In the genomic region with DNA sequence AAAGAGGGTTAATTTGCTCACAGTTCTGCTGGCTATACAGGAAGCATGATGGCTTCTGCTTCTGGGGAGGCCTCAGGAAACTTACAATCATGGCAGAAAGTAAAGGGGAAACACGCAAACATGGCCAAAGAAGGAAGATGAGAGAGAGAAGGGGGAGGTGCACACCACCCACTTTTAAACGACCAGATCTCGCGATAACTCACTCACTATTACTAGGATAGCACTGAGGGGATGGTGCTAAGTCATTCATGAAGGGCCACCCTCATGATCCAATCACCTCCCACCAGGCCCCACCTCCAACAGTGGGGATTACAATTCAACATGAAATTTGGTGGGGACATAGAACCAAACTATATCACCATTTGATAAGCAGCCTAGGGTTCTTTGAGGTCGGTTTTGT, we compare ENCODE assay signal across 23 cellular contexts. TPM values are rescaled to one million over a fixed set of nuclear protein-coding genes. Genes with fewer than 3 reads are reported as not detected.
DNase-seq lines count a peak whose midpoint lies in the region; ATAC-seq, FAIRE-seq and TF ChIP-seq lines count a peak whose summit lies in the region.
"Had no signal": no experiment of that assay in that cellular context is flagged by ENCODE, and none has a peak within 500 bp of the region (broad histone marks: within the 10 kb centered on the region; RNA-seq: fewer than 3 reads in every experiment).

No MANE protein-coding gene starts in this region.

- no peak overlapping the region for H3K9ac ChIP-seq in Karpas-422 (ENCODE audit: low read length)
- no peak overlapping the region for H3K9ac ChIP-seq in H1 (replicated peaks in 1 of 4; ENCODE audit: extremely low read depth in 1 of 4, low read depth in 3 of 4, low read length in 3 of 4)
- H3K9ac ChIP-seq: BLaER1 treated with 17β-estradiol and CSF1 and Interleukin-3, amounts not matched to agents 10 nM and 100 nM had no signal

- H3K9me3 ChIP-seq in Karpas-422 (ENCODE audit: low read length), result no peaks in the 10 kb centered on the region
- no peaks in the 10 kb centered on the region for H3K9me3 ChIP-seq in H1 (ENCODE audit: insufficient read depth in 2 of 2, low read depth in 1 of 2, low read length in 1 of 2)
- H3K9me3 ChIP-seq: A549, BE2C had no signal

- no peak overlapping the region for H2AK5ac ChIP-seq in H1 (ENCODE audit: low read depth, low read length)

- peaks cover 31% of the 10 kb centered on the region for H3K27me3 ChIP-seq in GM23338 (ENCODE audit: insufficient read depth)
- no peaks in the 10 kb centered on the region for H3K27me3 ChIP-seq in Karpas-422 (ENCODE audit: low read length)
- H3K27me3 ChIP-seq in H1 (replicated peaks in 1 of 4; ENCODE audit: control insufficient read depth in 3 of 4, extremely low read depth in 1 of 4, insufficient read depth in 3 of 4, low read length in 3 of 4), result peaks cover 0 to 22% (median 14%) of the 10 kb centered on the region in 4 experiments; a peak in 6 of 7 replicates

- H2BK20ac ChIP-seq in H1 (ENCODE audit: low read length), result no peak overlapping the region

- TF ChIP-seq RAD21 in H1 (IDR thresholded peaks at IDR 0.05 in 1 of 2, conservative IDR thresholded peaks at IDR 0.05 in 1 of 2; ENCODE audit: low read depth in 2 of 2, low read length in 2 of 2), result no peak

- TF ChIP-seq CTCF in GM23338 (conservative IDR thresholded peaks at IDR 0.05; ENCODE audit: low read depth in 2 of 2) (no peak), H1 (IDR thresholded peaks at IDR 0.05; ENCODE audit: control extremely low read depth in 1 of 3, insufficient read depth in 1 of 3, low read depth in 1 of 3, low read length in 3 of 3) (no peak)

- no peak overlapping the region for H3K56ac ChIP-seq in H1 (replicated peaks; ENCODE audit: insufficient read length, low read depth, low read length)

- H3K9me3 Mint-ChIP-seq in GM23338, result no peaks in the 10 kb centered on the region
- H3K9me3 Mint-ChIP-seq: CD4-positive, alpha-beta T cell; H9; HFFc6 had no signal

- H4K5ac ChIP-seq in H1 (ENCODE audit: insufficient read length, low read depth, low read length), result no peak overlapping the region

- TF ChIP-seq POLR2A in H1 (IDR thresholded peaks at IDR 0.05; ENCODE audit: control extremely low read depth in 1 of 2, low read depth in 2 of 2, low read length in 2 of 2), result no peak

- no peak for DNase-seq in GM23338 (ENCODE audit: low spot score)
- DNase-seq in Karpas-422, result no peak
- DNase-seq in H1 (ENCODE audit: low read depth in 1 of 2, low spot score in 2 of 2), result no peak
- DNase-seq: 8988T; ACHN; AML-193; BE2C; CD4-positive, alpha-beta T cell; CD8-positive, alpha-beta memory T cell; DMS53; DMS79 treated with DMSO at 0.1 percent for 48 hours; GF-D8; H9; HFFc6 had no signal

- peaks cover 4% of the 10 kb centered on the region for H3K23me2 ChIP-seq in H1 (ENCODE audit: low read depth, low read length)

- no peak overlapping the region for H4K91ac ChIP-seq in H1 (replicated peaks; ENCODE audit: insufficient read length, low read length)

- H3K36me3 Mint-ChIP-seq in GM23338 (ENCODE audit: low read depth), result no peaks in the 10 kb centered on the region
- H3K36me3 Mint-ChIP-seq: CD8-positive, alpha-beta memory T cell had no signal

- no peak overlapping the region for H3K23ac ChIP-seq in H1 (ENCODE audit: insufficient read length)

- ATAC-seq in GM23338 (no peak), HG02588 (IDR thresholded peaks at IDR 0.05; ENCODE audit: unreplicated experiment) (no peak), HG03442 (IDR thresholded peaks at IDR 0.05; ENCODE audit: unreplicated experiment) (no peak), HG03139 (IDR thresholded peaks at IDR 0.05; ENCODE audit: unreplicated experiment) (no peak)
- ATAC-seq: A549 had no signal

- H3K9me2 ChIP-seq in GM23338 (ENCODE audit: insufficient read depth) (no peaks in the 10 kb centered on the region), Karpas-422 (replicated peaks; ENCODE audit: insufficient read depth, low read length) (no peaks in the 10 kb centered on the region)

- TF ChIP-seq EP300 in H1 (IDR thresholded peaks at IDR 0.05; ENCODE audit: borderline replicate concordance in 1 of 2, low read depth in 2 of 2, low read length in 2 of 2), result no peak

- H3K36me3 ChIP-seq in GM23338 (ENCODE audit: insufficient read depth), result no peaks in the 10 kb centered on the region
- no peaks in the 10 kb centered on the region for H3K36me3 ChIP-seq in Karpas-422 (ENCODE audit: insufficient read depth, low read length)
- H3K36me3 ChIP-seq in H1 (ENCODE audit: control insufficient read depth in 2 of 4, insufficient read depth in 4 of 4, low read length in 3 of 4), result no peaks in the 10 kb centered on the region
- H3K36me3 ChIP-seq: BE2C; BLaER1 treated with 17β-estradiol and CSF1 and Interleukin-3, amounts not matched to agents 10 nM and 100 nM had no signal

- H2BK5ac ChIP-seq in H1 (ENCODE audit: low read depth, low read length), result no peak overlapping the region

- no peak for FAIRE-seq in H1 (lab: Jason Lieb, UNC)
- FAIRE-seq: A549, GM12891, GM18507 had no signal

- no peak overlapping the region for H3K4ac ChIP-seq in H1 (replicated peaks; ENCODE audit: insufficient read length, low read depth, low read length)

- 81% methylated on average over 4 of the region's 5 CpGs; no CpG with 5 or more reads in 1 of the 2 experiments for WGBS in H1 (ENCODE audit: extremely low coverage in 1 of 2, insufficient coverage in 1 of 2, insufficient read length in 1 of 2, insufficient replicate concordance in 2 of 2, low coverage in 1 of 2, low lambda C conversion rate in 2 of 2, missing lambda C conversion rate in 1 of 2), 2 experiments

- H4K8ac ChIP-seq in H1 (ENCODE audit: extremely low read depth, insufficient read depth, low read length), result no peak overlapping the region

- POLR2A ChIA-PET in H1 (lab: Charles Lee; ENCODE audit: partially characterized antibody), result no interaction called here

- H3K4me1 Mint-ChIP-seq in GM23338, result peaks cover 10% of the 10 kb centered on the region; the same call in 2 of the 3 replicates

- no peak overlapping the region for H3K4me3 Mint-ChIP-seq in GM23338
- H3K4me3 Mint-ChIP-seq: CD14-positive monocyte; CD4-positive, alpha-beta T cell; CD8-positive, alpha-beta memory T cell; H9; HFFc6 had no signal

- H2AFZ ChIP-seq in GM23338 (0 out of 2 replicates have a peak overlapping the region, but pooled peaks have one; percentile 60), Karpas-422 (ENCODE audit: low read length) (0 out of 2 replicates have a peak overlapping the region, but pooled peaks have one; percentile 18), H1 (ENCODE audit: low read length) (0 out of 2 replicates have a peak overlapping the region, but pooled peaks have one; percentile 65)

- no peak overlapping the region for H2BK12ac ChIP-seq in H1 (ENCODE audit: low read depth, low read length)

- H2BK120ac ChIP-seq in H1 (replicated peaks; ENCODE audit: low read depth, low read length), result no peak overlapping the region

- H3K18ac ChIP-seq in H1 (ENCODE audit: extremely low read depth, low read length), result no peak overlapping the region

- H3F3A ChIP-seq in GM23338 (replicated peaks; ENCODE audit: low read depth), result 0 out of 2 replicates have a peak, but pooled peaks cover 3% of the 10 kb centered on the region

- H3K79me2 ChIP-seq in GM23338 (replicated peaks; ENCODE audit: insufficient read depth) (no peaks in the 10 kb centered on the region), Karpas-422 (ENCODE audit: low read length) (no peaks in the 10 kb centered on the region), H1 (ENCODE audit: control insufficient read depth in 1 of 2, insufficient read depth in 2 of 2, low read length in 2 of 2) (no peaks in the 10 kb centered on the region)

- no peaks in the 10 kb centered on the region for H3K79me1 ChIP-seq in H1 (ENCODE audit: low read depth, low read length)

- H4K20me1 ChIP-seq in GM23338 (replicated peaks; ENCODE audit: insufficient read depth) (0 out of 2 replicates have a peak, but pooled peaks cover 3% of the 10 kb centered on the region), Karpas-422 (ENCODE audit: insufficient read depth, low read depth, low read length) (no peaks in the 10 kb centered on the region), H1 (replicated peaks in 1 of 2; ENCODE audit: control insufficient read depth in 1 of 2, insufficient read depth in 2 of 2, low read length in 2 of 2) (peaks cover 0 to 2% of the 10 kb centered on the region in 2 experiments)
- H4K20me1 ChIP-seq: BLaER1 treated with 17β-estradiol and CSF1 and Interleukin-3, amounts not matched to agents 10 nM and 100 nM had no signal

- no peak overlapping the region for H3K14ac ChIP-seq in H1 (ENCODE audit: insufficient read length)

- no peak overlapping the region for H3K27ac Mint-ChIP-seq in GM23338
- H3K27ac Mint-ChIP-seq: CD14-positive monocyte; CD4-positive, alpha-beta T cell; CD8-positive, alpha-beta memory T cell; H9; HFFc6 had no signal

- H3K4me2 ChIP-seq in GM23338, result no peak overlapping the region
- no peak overlapping the region for H3K4me2 ChIP-seq in Karpas-422 (ENCODE audit: low read depth, low read length, poor library complexity, severe bottlenecking)
- no peak overlapping the region for H3K4me2 ChIP-seq in H1 (ENCODE audit: insufficient read depth in 1 of 2, low read depth in 2 of 2, low read length in 2 of 2)
- H3K4me2 ChIP-seq: A549; BLaER1 treated with 17β-estradiol and CSF1 and Interleukin-3, amounts not matched to agents 10 nM and 100 nM had no signal

- no peak overlapping the region for H3K27ac ChIP-seq in GM23338 (ENCODE audit: low read depth)
- H3K27ac ChIP-seq in Karpas-422 (ENCODE audit: low read length), result no peak overlapping the region
- H3K27ac ChIP-seq in H1 (ENCODE audit: low read depth, low read length), result no peak overlapping the region
- H3K27ac ChIP-seq: A549; BLaER1 treated with 17β-estradiol and CSF1 and Interleukin-3, amounts not matched to agents 10 nM and 100 nM had no signal

- H3K4me3 ChIP-seq in GM23338 (no peak overlapping the region), Karpas-422 (ENCODE audit: low read length) (no peak overlapping the region), H1 (ENCODE audit: extremely low read depth in 1 of 4, insufficient read depth in 2 of 4, low read depth in 3 of 4, low read length in 4 of 4) (no peak overlapping the region)
- H3K4me3 ChIP-seq: A549; BLaER1 treated with 17β-estradiol and CSF1 and Interleukin-3, amounts not matched to agents 10 nM and 100 nM had no signal

- H3K27me3 Mint-ChIP-seq in GM23338 (ENCODE audit: insufficient read depth, low read depth, poor library complexity), result peaks cover 16% of the 10 kb centered on the region

- H2BK15ac ChIP-seq in H1 (ENCODE audit: low read length), result no peak overlapping the region

- CTCF ChIA-PET in H1 (lab: Charles Lee; ENCODE audit: partially characterized antibody), result no interaction called here

- H3K4me1 ChIP-seq in GM23338 (ENCODE audit: insufficient read depth) (0 out of 2 replicates have a peak, but pooled peaks cover 7% of the 10 kb centered on the region), Karpas-422 (ENCODE audit: low read length) (peaks cover 28% of the 10 kb centered on the region), H1 (replicated peaks in 1 of 4; ENCODE audit: control insufficient read depth in 3 of 4, insufficient read depth in 4 of 4, low read length in 3 of 4) (peaks cover 0 to 3% (median 1%) of the 10 kb centered on the region in 4 experiments; a peak in 3 of 7 replicates)
- H3K4me1 ChIP-seq: A549, BE2C had no signal

RNA-seq across cellular contexts. Expression of a gene that starts 2.4 kb away (rescaled TPM):
- total RNA-seq in GM23338 (2014; rRNA removed; shearing (Covaris generic)), result 6.0 and 6.1 TPM in 2 replicates
- polyA plus RNA-seq in GM23338 (2016; fragmentation: Nextera tagmentation; extraction: Ambion mirVana) (2.5 and 2.9 TPM in 2 replicates), H1 (2011; rRNA removed) (3.5 and 3.9 TPM in 2 replicates)
- 0.11 TPM in 1 of 2 replicates, not detected in the other for total RNA-seq in Karpas-422 (2014; rRNA removed; shearing (Covaris generic); ENCODE audit: low replicate concordance)
- 5.6 and 6.4 TPM in 2 replicates for total RNA-seq in H1 (2021; fragmentation: NEBNext Ultra II Directional; extraction: Animal tissue kit (Norgen Biotek cat#: 25700))
- polyA plus RNA-seq in H1 (2011; cell fraction: cytosol; rRNA removed), result 5.8 TPM
- polyA plus RNA-seq in H1 (2011; cell fraction: nucleus; rRNA removed), result 3.1 TPM
- polyA plus RNA-seq in H1 (2012, experiment 1 of 2), result 6.4 to 8.8 TPM (median 7.5 TPM) in 4 replicates
- 3.1 TPM for polyA plus RNA-seq in H1 (2012, experiment 2 of 2)
- 3.6 TPM for polyA plus RNA-seq in H1 (2013, experiment 1 of 2)
- polyA plus RNA-seq in H1 (2013, experiment 2 of 2), result 3.7 TPM
- polyA minus RNA-seq in H1 (2011; rRNA and poly(A)+ RNA removed), result 4.5 and 4.6 TPM in 2 replicates
- 2.7 TPM for polyA minus RNA-seq in H1 (2011; cell fraction: cytosol; rRNA and poly(A)+ RNA removed)
- 2.5 TPM for polyA minus RNA-seq in H1 (2011; cell fraction: nucleus; rRNA and poly(A)+ RNA removed)
- total RNA-seq: H4 had no signal
